ENCODE assay signal across 13 cellular contexts in genomic region chr7:138975343-138976104, GRCh38. TPM values are rescaled to one million over a fixed set of nuclear protein-coding genes. Genes with fewer than 3 reads are reported as not detected.
DNase-seq lines count a peak whose midpoint lies in the region; ATAC-seq, FAIRE-seq and TF ChIP-seq lines count a peak whose summit lies in the region.
"Had no signal": no experiment of that assay in that cellular context is flagged by ENCODE, and none has a peak within 500 bp of the region (broad histone marks: within the 10 kb centered on the region; RNA-seq: fewer than 3 reads in every experiment).

No MANE protein-coding gene starts in this region.

- TF ChIP-seq RAD21 in K562 (CRISPR knock-in tag; conservative IDR thresholded peaks at IDR 0.05 in 1 of 2, IDR thresholded peaks at IDR 0.05 in 1 of 2) = no peak

- no peaks in the 10 kb centered on the region for H3K9me1 ChIP-seq in K562 (ENCODE audit: control insufficient read depth, insufficient read depth, low read length)

- H3K9me3 ChIP-seq in cardiac muscle cell (ENCODE audit: low read depth) = no peaks in the 10 kb centered on the region
- no peaks in the 10 kb centered on the region for H3K9me3 ChIP-seq in heart right ventricle
- H3K9me3 ChIP-seq in K562 (replicated peaks; ENCODE audit: control insufficient read depth, insufficient read depth, low read depth, low read length) = no peaks in the 10 kb centered on the region

- peaks cover 23% of the 10 kb centered on the region for H3K4me1 ChIP-seq in cardiac muscle cell (ENCODE audit: low read depth)
- H3K4me1 ChIP-seq in heart right ventricle = peaks cover 0 to 24% (median 7%) of the 10 kb centered on the region in 9 donors
- peaks cover 0 to 1% of the 10 kb centered on the region in 2 experiments; a peak in 1 of 5 replicates for H3K4me1 ChIP-seq in K562 (replicated peaks in 1 of 2; ENCODE audit: control insufficient read depth in 2 of 2, insufficient read depth in 2 of 2, low read length in 2 of 2)

- no TSS peak for BruUV-seq in K562 (replicated peaks; lab: Mats Ljungman, UMichigan)

- 0 out of 2 replicates have a peak, but pooled peaks cover 7% of the 10 kb centered on the region for H4K20me1 ChIP-seq in K562 (replicated peaks; ENCODE audit: control insufficient read depth, insufficient read depth, low read length)

- DNase-seq in cardiac muscle cell (ENCODE audit: low read depth in 1 of 2, low spot score in 1 of 2) (peak; percentile 2 to 42), heart right ventricle (no peak), NCI-H2107 treated with DMSO at 0.1 percent for 48 hours (lab: John Stamatoyannopoulos, UW; ENCODE audit: unreplicated experiment) (peak; percentile 71), K562 (ENCODE audit: extremely low read depth in 1 of 4, low spot score in 3 of 4) (no peak), type B pancreatic cell (ENCODE audit: extremely low spot score, unreplicated experiment) (no peak), COLO829 (ENCODE audit: low spot score) (no peak), RWPE1 (ENCODE audit: low spot score) (no peak)
- DNase-seq: activated naive CD8-positive, alpha-beta T cell treated with anti-CD3 and anti-CD28 coated beads for 36 hours; left cardiac atrium; stimulated activated CD4-positive, alpha-beta T cell treated with anti-CD3 and anti-CD28 coated beads, Interleukin-1b, Interleukin-23, amount 100 ng/mL, for 48 hours; stimulated activated CD8-positive, alpha-beta memory T cell treated with anti-CD3 and anti-CD28 coated beads, Interleukin-4, amount 100 ng/mL, for 48 hours had no signal

- TF ChIP-seq POLR2A in K562 (conservative IDR thresholded peaks at IDR 0.05) = no peak

- H3K27ac Mint-ChIP-seq in type B pancreatic cell = no peak overlapping the region
- H3K27ac Mint-ChIP-seq: activated naive CD8-positive, alpha-beta T cell treated with anti-CD3 and anti-CD28 coated beads for 36 hours had no signal

- H3K27me3 ChIP-seq in cardiac muscle cell (no peaks in the 10 kb centered on the region), heart right ventricle (peaks cover 0 to 21% (median 0%) of the 10 kb centered on the region in 7 donors), K562 (ENCODE audit: control insufficient read depth in 2 of 2, insufficient read depth in 2 of 2, low read length in 2 of 2) (peaks cover 76 to 81% of the 10 kb centered on the region in 2 experiments)

- FAIRE-seq in K562 (lab: Jason Lieb, UNC) = no peak
- FAIRE-seq: endometrium had no signal

- no peaks in the 10 kb centered on the region for H3K79me2 ChIP-seq in K562 (ENCODE audit: control insufficient read depth, insufficient read depth, low read length)

- H3K4me1 Mint-ChIP-seq in type B pancreatic cell (ENCODE audit: unreplicated experiment) = peaks cover 56% of the 10 kb centered on the region

- POLR2A ChIA-PET in K562 (lab: Yijun Ruan, JAX) = interaction anchor here (0.6 to 1.4 kb wide), 3 partner anchors 16 to 997 kb away, joined by 3 read pairs; no protein-coding TSS in a partner anchor
- POLR2A ChIA-PET in RWPE1 (lab: Yijun Ruan, JAX; ENCODE audit: low non-redundant PET) = no interaction called here

- H3K9me3 Mint-ChIP-seq in type B pancreatic cell = no peaks in the 10 kb centered on the region
- H3K9me3 Mint-ChIP-seq: activated naive CD8-positive, alpha-beta T cell treated with anti-CD3 and anti-CD28 coated beads for 36 hours had no signal

- no peak overlapping the region for H3K4me2 ChIP-seq in K562 (ENCODE audit: insufficient read depth, low read length)

- H3K4me3 Mint-ChIP-seq in type B pancreatic cell = peak overlapping the region; percentile 35
- H3K4me3 Mint-ChIP-seq: activated naive CD8-positive, alpha-beta T cell treated with anti-CD3 and anti-CD28 coated beads for 36 hours had no signal

- H3K36me3 ChIP-seq in cardiac muscle cell = no peaks in the 10 kb centered on the region
- no peaks in the 10 kb centered on the region for H3K36me3 ChIP-seq in heart right ventricle
- H3K36me3 ChIP-seq in K562 (ENCODE audit: control insufficient read depth, insufficient read depth, low read length) = no peaks in the 10 kb centered on the region

- H3K9ac ChIP-seq in K562 (ENCODE audit: insufficient read depth in 1 of 2, low read depth in 2 of 2, low read length in 2 of 2) = no peak overlapping the region

- ATAC-seq in heart right ventricle (no peak), K562 (no peak), GM18861 (IDR thresholded peaks at IDR 0.05; ENCODE audit: unreplicated experiment) (no peak)
- ATAC-seq: left cardiac atrium had no signal

- no peak for TF ChIP-seq EP300 in K562 (IDR thresholded peaks at IDR 0.05; ENCODE audit: low read length)

- no peak overlapping the region for H3K27ac ChIP-seq in cardiac muscle cell
- H3K27ac ChIP-seq in heart right ventricle = no peak overlapping the region
- H3K27ac ChIP-seq in K562 (ENCODE audit: extremely low read depth, low read depth, low read length) = no peak overlapping the region
- no peak overlapping the region for H3K27ac ChIP-seq in RWPE1

- 46 to 49% methylated on average over 5 of the region's 5 CpGs for WGBS in heart right ventricle, 2 donors
- WGBS in K562 (ENCODE audit: insufficient coverage, low coverage, missing lambda C conversion rate) = 0% methylated on average over 5 of the region's 5 CpGs

- no peaks in the 10 kb centered on the region for H3K27me3 Mint-ChIP-seq in type B pancreatic cell

- H3K4me3 ChIP-seq in cardiac muscle cell (no peak overlapping the region), heart right ventricle (no peak overlapping the region), K562 (no peak overlapping the region)

- CTCF ChIA-PET in K562 (lab: Yijun Ruan, JAX; ENCODE audit: low intra/inter-chr PET ratio) = no interaction called here
- CTCF ChIA-PET in RWPE1 (lab: Yijun Ruan, JAX) = no interaction called here

- H2AFZ ChIP-seq in K562 (ENCODE audit: low read depth, low read length) = no peak overlapping the region

- intact Hi-C loops in heart right ventricle (cut with DNase I) = no loop called here
- intact Hi-C loops in K562 (cut with micrococcal nuclease) = no loop called here

- in situ Hi-C loops in K562 (cut with MboI) = no loop called here

- peaks cover 18% of the 10 kb centered on the region for H3K36me3 Mint-ChIP-seq in type B pancreatic cell
- H3K36me3 Mint-ChIP-seq: activated naive CD8-positive, alpha-beta T cell treated with anti-CD3 and anti-CD28 coated beads for 36 hours had no signal

- TF ChIP-seq CTCF in cardiac muscle cell (IDR thresholded peaks at IDR 0.05; ENCODE audit: low read depth, low read length) (no peak), heart right ventricle (IDR thresholded peaks at IDR 0.05) (no peak), K562 (IDR thresholded peaks at IDR 0.05 in 2 of 3, conservative IDR thresholded peaks at IDR 0.05 in 1 of 3; ENCODE audit: insufficient read depth in 2 of 3, low read depth in 1 of 3, low read length in 3 of 3) (no peak), type B pancreatic cell (conservative IDR thresholded peaks at IDR 0.05) (no peak), RWPE1 (conservative IDR thresholded peaks at IDR 0.05; ENCODE audit: low read depth) (no peak)

TF ChIP-seq in K562, 482 proteins besides CTCF, POLR2A, EP300 and RAD21:
- TF ChIP-seq ZNF184 (CRISPR knock-in tag; IDR thresholded peaks at IDR 0.05) (no peak), SNRNP70 (optimal IDR thresholded peaks at IDR 0.05; ENCODE audit: low read depth, low read length) (no peak), NR3C1 (CRISPR knock-in tag; IDR thresholded peaks at IDR 0.05) (no peak), FOSL1 (tag; conservative IDR thresholded peaks at IDR 0.05) (0 out of 2 replicates have a peak, but pooled peaks have one; percentile 11)

RNA-seq across cellular contexts. Expression of gene KIAA1549, which starts 5.7 kb away (rescaled TPM):
- total RNA-seq in cardiac muscle cell (8.8 and 13.6 TPM in 2 replicates), heart right ventricle (1 to 10 TPM; 1.1 to 2.1 (median 1.6) TPM), K562 (2014; rRNA removed) (0.04 and 0.09 TPM in 2 replicates), K562 (2014; rRNA removed; fragmentation: Illumina TruSeq; extraction: Trizol) (0.07 and 0.10 TPM in 2 replicates), K562 (2015; rRNA removed; fragmentation: Illumina TruSeq; extraction: Trizol) (0.04 TPM in 2 replicates), K562 (2021) (0.25 and 0.29 TPM in 2 replicates), type B pancreatic cell (ENCODE audit: low replicate concordance) (14.0 and 24.4 TPM in 2 replicates)
- polyA plus RNA-seq in cardiac muscle cell (7.5 and 8.8 TPM in 2 replicates), heart right ventricle (1 to 10 TPM in 1 of 2 donors, under 1 TPM in 1; 0.49 to 1.2 TPM), K562 (2011; rRNA removed) (0.17 and 0.24 TPM in 2 replicates), K562 (2014; fragmentation: Illumina TruSeq; extraction: Trizol) (0.16 and 0.24 TPM in 2 replicates), K562 (2014; fragmentation: Nextera tagmentation; extraction: Ambion mirVana) (under 1 TPM; 0.01 TPM), K562 (2014; rRNA removed) (0.04 and 0.05 TPM in 2 replicates)
- 1.3 and 1.6 TPM in 2 replicates for total RNA-seq in K562 (2011; cell fraction: chromatin; rRNA removed; ENCODE audit: low replicate concordance)
- total RNA-seq in K562 (2011; cell fraction: nucleolus; rRNA removed) = 0.53 and 0.67 TPM in 2 replicates
- 0.88 and 1.8 TPM in 2 replicates for total RNA-seq in K562 (2011; cell fraction: nucleoplasm; rRNA removed)
- 0.27 and 0.29 TPM in 2 replicates for polyA plus RNA-seq in K562 (2011; cell fraction: cytosol; rRNA removed)
- polyA plus RNA-seq in K562 (2011; cell fraction: nucleus; rRNA removed) = 0.48 and 0.78 TPM in 2 replicates
- polyA plus RNA-seq in K562 (2012) = 0.17 and 0.24 TPM in 2 replicates
- 0.39 and 0.48 TPM in 2 replicates for polyA minus RNA-seq in K562 (2011; rRNA and poly(A)+ RNA removed)
- polyA minus RNA-seq in K562 (2011; cell fraction: cytosol; rRNA and poly(A)+ RNA removed) = 0.10 and 0.55 TPM in 2 replicates
- polyA minus RNA-seq in K562 (2011; cell fraction: nucleus; rRNA and poly(A)+ RNA removed) = 0.67 TPM in 2 replicates

Comparison
In these comparisons a context has a peak if more than half of its experiments do, and no peak if none do; other contexts are left out.
1. DNase-seq: peak in cardiac muscle cell (2 of 2) and NCI-H2107 treated with DMSO at 0.1 percent for 48 hours (single experiment); none in heart right ventricle (0 of 2), K562 (0 of 4), type B pancreatic cell (single experiment), COLO829 (single experiment) and RWPE1 (single experiment).